Comparison of ENCODE assay signal across 16 cellular contexts in the genomic region with DNA sequence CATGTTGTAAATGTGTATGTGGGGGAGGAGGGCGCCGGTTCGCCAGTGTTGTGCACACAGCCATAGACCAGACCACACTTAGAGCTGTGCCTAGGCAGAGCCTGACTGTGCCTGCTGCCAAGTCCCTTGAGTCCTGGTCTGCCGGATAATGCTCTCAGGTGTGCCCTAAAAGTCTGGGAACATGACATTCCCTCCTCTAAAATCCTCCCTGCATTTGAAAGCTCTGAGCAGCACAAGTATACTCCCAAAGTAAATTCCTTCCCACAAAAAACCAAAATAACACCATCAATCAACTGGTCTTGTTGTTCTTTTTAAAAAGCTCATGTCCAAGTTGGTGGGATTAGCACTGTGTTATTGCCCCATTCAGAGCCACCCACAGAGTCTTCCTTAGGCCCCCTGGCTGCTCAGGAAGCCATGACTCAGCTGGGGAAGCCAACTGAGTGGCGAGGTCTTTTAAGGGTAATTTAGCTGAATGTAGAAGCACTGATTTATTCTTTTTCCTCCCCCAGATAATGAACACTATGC.
DNase-seq lines count a peak whose midpoint lies in the region; ATAC-seq, FAIRE-seq and TF ChIP-seq lines count a peak whose summit lies in the region.
"Had no signal": no experiment of that assay in that cellular context is flagged by ENCODE, and none has a peak within 500 bp of the region (broad histone marks: within the 10 kb centered on the region; RNA-seq: fewer than 3 reads in every experiment).

No MANE protein-coding gene starts in this region.

- TF ChIP-seq POLR2A in vagina (IDR thresholded peaks at IDR 0.05) (no peak), HepG2 (IDR thresholded peaks at IDR 0.05; ENCODE audit: insufficient read depth in 1 of 2, low read depth in 2 of 2, low read length in 2 of 2) (no peak)

- H2AFZ ChIP-seq in mesenchymal stem cell (ENCODE audit: low read depth, low read length) (no peak overlapping the region), HepG2 (ENCODE audit: low read length) (no peak overlapping the region)

- no peak overlapping the region for H2BK120ac ChIP-seq in mesenchymal stem cell (ENCODE audit: low read depth, low read length)

- H3K4me1 ChIP-seq in mesenchymal stem cell (ENCODE audit: control insufficient read depth, insufficient read depth, low read depth, low read length): peaks cover 9% of the 10 kb centered on the region
- H3K4me1 ChIP-seq in vagina: peaks cover 38% of the 10 kb centered on the region
- no peaks in the 10 kb centered on the region for H3K4me1 ChIP-seq in HepG2 (ENCODE audit: insufficient read depth, low read length)
- H3K4me1 ChIP-seq: A549 had no signal

- no peak overlapping the region for H4K8ac ChIP-seq in mesenchymal stem cell (ENCODE audit: low read length)

- FAIRE-seq in bronchial epithelial cell (lab: Jason Lieb, UNC): no peak
- no peak for FAIRE-seq in HepG2 (lab: Jason Lieb, UNC)
- FAIRE-seq: A549 had no signal

- H3K9me3 ChIP-seq in mesenchymal stem cell (ENCODE audit: control insufficient read depth, low read length): no peaks in the 10 kb centered on the region
- H3K9me3 ChIP-seq in vagina: no peaks in the 10 kb centered on the region
- no peaks in the 10 kb centered on the region for H3K9me3 ChIP-seq in HepG2 (ENCODE audit: low read length)
- H3K9me3 ChIP-seq: A549, testis had no signal

- POLR2A ChIA-PET in HepG2 (lab: Yijun Ruan, JAX): no interaction called here

- no peak overlapping the region for H3K23ac ChIP-seq in mesenchymal stem cell (ENCODE audit: low read length in 2 of 2)

- H2BK12ac ChIP-seq in mesenchymal stem cell (ENCODE audit: low read length in 2 of 2): peak overlapping the region in 1 of 2 experiments; percentile 66

- no peak overlapping the region for H2AK5ac ChIP-seq in mesenchymal stem cell (ENCODE audit: low read length, severe bottlenecking)

- no peaks in the 10 kb centered on the region for H3K79me2 ChIP-seq in HepG2 (ENCODE audit: insufficient read depth, low read length)

- no peak overlapping the region for H3K4me3 ChIP-seq in bronchial epithelial cell (ENCODE audit: low read depth, low read length)
- H3K4me3 ChIP-seq in mesenchymal stem cell (ENCODE audit: insufficient read depth in 1 of 2, low read depth in 1 of 2, low read length in 2 of 2): no peak overlapping the region
- H3K4me3 ChIP-seq in vagina: no peak overlapping the region
- no peak overlapping the region for H3K4me3 ChIP-seq in HepG2 (replicated peaks in 1 of 3; ENCODE audit: insufficient read depth in 1 of 3, low read depth in 2 of 3, low read length in 3 of 3)
- H3K4me3 ChIP-seq: A549, lung, testis had no signal

- H3K79me1 ChIP-seq in mesenchymal stem cell (replicated peaks; ENCODE audit: low read length, poor library complexity, severe bottlenecking): no peaks in the 10 kb centered on the region

- no peak overlapping the region for H3K4ac ChIP-seq in mesenchymal stem cell (ENCODE audit: low read depth in 1 of 2, low read length in 2 of 2)

- CTCF ChIA-PET in HepG2 (lab: Yijun Ruan, JAX; ENCODE audit: low intra/inter-chr PET ratio, low total read pairs): no interaction called here

- H2BK15ac ChIP-seq in mesenchymal stem cell (ENCODE audit: low read depth, poor library complexity, severe bottlenecking): no peak overlapping the region

- H4K91ac ChIP-seq in mesenchymal stem cell (ENCODE audit: low read length): peak overlapping the region; percentile 12

- H3K27ac ChIP-seq in mesenchymal stem cell (ENCODE audit: low read length, poor library complexity, severe bottlenecking): peak overlapping the region; percentile 53
- H3K27ac ChIP-seq in vagina: peak overlapping the region; percentile 10
- H3K27ac ChIP-seq in HepG2 (ENCODE audit: extremely low read length, insufficient read depth, low read length): no peak overlapping the region
- H3K27ac ChIP-seq: A549, testis had no signal

- BruUV-seq in HepG2 (replicated peaks; lab: Mats Ljungman, UMichigan): no TSS peak

- no peaks in the 10 kb centered on the region for H4K20me1 ChIP-seq in HepG2 (ENCODE audit: insufficient read depth, low read length)

- H3K18ac ChIP-seq in mesenchymal stem cell (ENCODE audit: low read depth in 1 of 2, low read length in 2 of 2): peak overlapping the region; percentile 17 to 67

- TF ChIP-seq CTCF in bronchial epithelial cell (IDR thresholded peaks at IDR 0.05; ENCODE audit: insufficient read depth, low read length, severe bottlenecking): no peak
- no peak for TF ChIP-seq CTCF in vagina (IDR thresholded peaks at IDR 0.05)
- TF ChIP-seq CTCF in HepG2 (CRISPR knock-in tag; IDR thresholded peaks at IDR 0.05): no peak

- no peak overlapping the region for H2BK5ac ChIP-seq in mesenchymal stem cell (ENCODE audit: low read depth, low read length, poor library complexity, severe bottlenecking)

- ATAC-seq in HepG2: no peak
- ATAC-seq: A549, PC-3 had no signal

- H3K36me3 ChIP-seq in bronchial epithelial cell (ENCODE audit: control insufficient read depth, insufficient read depth, low read length) (no peaks in the 10 kb centered on the region), mesenchymal stem cell (ENCODE audit: control insufficient read depth in 1 of 2, insufficient read depth in 2 of 2, low read depth in 1 of 2, low read length in 2 of 2) (no peaks in the 10 kb centered on the region), vagina (no peaks in the 10 kb centered on the region), HepG2 (replicated peaks in 1 of 2; ENCODE audit: control insufficient read depth in 1 of 2, insufficient read depth in 2 of 2, low read length in 2 of 2) (no peaks in the 10 kb centered on the region)

- intact Hi-C loops in vagina (cut with DNase I): no loop called here
- intact Hi-C loops in HepG2 (cut with micrococcal nuclease; ENCODE audit: unreplicated experiment): no loop called here

- TF ChIP-seq RAD21 in HepG2 (CRISPR knock-in tag; IDR thresholded peaks at IDR 0.05): no peak

- no peaks in the 10 kb centered on the region for H3K27me3 ChIP-seq in bronchial epithelial cell (ENCODE audit: control insufficient read depth, insufficient read depth, low read length)
- H3K27me3 ChIP-seq in mesenchymal stem cell (ENCODE audit: control insufficient read depth in 1 of 2, insufficient read depth in 1 of 2, low read length in 2 of 2): no peaks in the 10 kb centered on the region
- no peaks in the 10 kb centered on the region for H3K27me3 ChIP-seq in vagina
- peaks cover 0 to 14% of the 10 kb centered on the region in 2 experiments; a peak in 2 of 5 replicates for H3K27me3 ChIP-seq in HepG2 (ENCODE audit: control insufficient read depth in 1 of 2, insufficient read depth in 2 of 2, low read length in 2 of 2)
- H3K27me3 ChIP-seq: testis had no signal

- H3K14ac ChIP-seq in mesenchymal stem cell (ENCODE audit: low read length in 2 of 2): no peak overlapping the region

- WGBS in mesenchymal stem cell: 56% methylated on average over 4 of the region's 5 CpGs
- 6% methylated on average over 5 of the region's 5 CpGs for WGBS in HepG2 (ENCODE audit: low lambda C conversion rate)

- H3K9ac ChIP-seq in mesenchymal stem cell (ENCODE audit: low read length) (no peak overlapping the region), HepG2 (ENCODE audit: insufficient read depth, low read depth, low read length) (no peak overlapping the region)

- in situ Hi-C loops in HepG2 (cut with HindIII; ENCODE audit: extremely low pct_ligation_motif_present, low pct_unique_long_range_greater_than_20kb): no loop called here

- no peak for TF ChIP-seq EP300 in HepG2 (IDR thresholded peaks at IDR 0.05; ENCODE audit: low read depth in 2 of 2, low read length in 2 of 2)
- no peak for TF ChIP-seq EP300 in HepG2 (CRISPR knock-in tag; IDR thresholded peaks at IDR 0.05; ENCODE audit: borderline replicate concordance)

- H3K4me2 ChIP-seq in mesenchymal stem cell (ENCODE audit: low read length, poor library complexity, severe bottlenecking): no peak overlapping the region
- H3K4me2 ChIP-seq in HepG2 (ENCODE audit: low read depth, low read length): no peak overlapping the region
- H3K4me2 ChIP-seq: A549 had no signal

- peak; percentile 16 for DNase-seq in NOMO-1 treated with DMSO at 0.1 percent for 48 hours (lab: John Stamatoyannopoulos, UW; ENCODE audit: unreplicated experiment)
- DNase-seq in NOMO-1 treated with dmso at 0.1 percent for 144 hours (lab: John Stamatoyannopoulos, UW; ENCODE audit: unreplicated experiment): no peak
- peak; percentile 68 for DNase-seq in bronchial epithelial cell (ENCODE audit: low read depth)
- peak; percentile 88 for DNase-seq in mesenchymal stem cell
- peak in 1 of 2 donors; percentile 81 for DNase-seq in vagina (ENCODE audit: extremely low spot score in 2 of 2)
- no peak for DNase-seq in activated naive CD4-positive, alpha-beta T cell treated with Interleukin-2 at 50 U/mL for 16 hours
- DNase-seq in HepG2 (ENCODE audit: low spot score): no peak
- no peak for DNase-seq in NCI-H526 (lab: John Stamatoyannopoulos, UW)
- DNase-seq: Kasumi-1, NCI-H2107, PC-3, posterior cingulate gyrus, T1000, testis had no signal

TF ChIP-seq in HepG2, 621 proteins besides CTCF, POLR2A, EP300 and RAD21:
- TF ChIP-seq ZNF782 (CRISPR knock-in tag; IDR thresholded peaks at IDR 0.05; ENCODE audit: borderline replicate concordance) (no peak), RBAK (CRISPR knock-in tag; IDR thresholded peaks at IDR 0.05) (no peak)
TF ChIP-seq in HepG2: peak in this region for 0.

Comparison
In these comparisons a context has a peak if more than half of its experiments do, and no peak if none do; other contexts are left out.
1. DNase-seq: peak in NOMO-1 treated with DMSO at 0.1 percent for 48 hours (single experiment), bronchial epithelial cell (single experiment) and mesenchymal stem cell (single experiment); none in NOMO-1 treated with dmso at 0.1 percent for 144 hours (single experiment), activated naive CD4-positive, alpha-beta T cell treated with Interleukin-2 at 50 U/mL for 16 hours (single experiment), HepG2 (single experiment) and NCI-H526 (0 of 2).